In the genomic region with DNA sequence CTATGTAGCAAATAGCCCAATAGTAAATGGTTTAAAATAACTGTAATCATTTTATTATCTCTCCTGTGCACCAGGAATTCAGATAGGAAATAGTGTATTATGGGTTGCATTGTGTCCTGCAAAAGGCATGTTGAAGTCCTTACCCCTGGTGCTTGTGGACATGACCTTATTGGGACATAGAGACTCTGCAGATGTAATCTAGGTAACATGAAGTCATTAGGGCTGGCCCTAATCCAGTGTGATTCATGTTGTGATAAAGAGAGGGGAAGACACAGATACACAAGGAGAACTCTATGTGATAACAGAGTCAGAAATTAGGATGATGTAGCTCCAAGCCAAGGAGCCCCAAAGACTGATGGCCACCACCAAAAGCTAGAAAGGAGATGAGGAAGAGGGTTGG, we compare ENCODE assay signal across 18 cellular contexts.
"Had no signal": no experiment of that assay in that cellular context is flagged by ENCODE, and none has a peak within 500 bp of the region (broad histone marks: within the 10 kb centered on the region; RNA-seq: fewer than 3 reads in every experiment).

No MANE protein-coding gene starts in this region.

- H3K4me2 ChIP-seq: SK-N-SH had no signal

- DNase-seq: KBM-7, MG63, NCI-H1092 treated with DMSO at 0.1 percent for 48 hours, NCI-H1436, NCI-H187, NCI-H2029, NCI-H2081 treated with DMSO at 0.1 percent for 48 hours, NCI-H2171, NCI-H226, NCI-H446, NCI-H510A, NCI-H524 treated with DMSO at 0.1 percent for 48 hours, NCI-H69, NCI-H774, SHP77, SK-N-SH had no signal

- H3K27ac ChIP-seq: RWPE1 had no signal

- H3K9me3 ChIP-seq: MG63, SK-N-SH had no signal

- H3K36me3 ChIP-seq: MG63 had no signal

- FAIRE-seq: RCC 7860 had no signal

- H3K9ac ChIP-seq: SK-N-SH had no signal

- H3K4me3 ChIP-seq: MG63 had no signal

- H3K27me3 ChIP-seq: MG63 had no signal
